In genomic region chrX:119990409-119990994, GRCh38 we compare ENCODE assay signal across 10 cellular contexts. TPM values are rescaled to one million over a fixed set of nuclear protein-coding genes. Genes with fewer than 3 reads are reported as not detected.
DNase-seq lines count a peak whose midpoint lies in the region; ATAC-seq and TF ChIP-seq lines count a peak whose summit lies in the region.
"Had no signal": no experiment of that assay in that cellular context is flagged by ENCODE, and none has a peak within 500 bp of the region (broad histone marks: within the 10 kb centered on the region; RNA-seq: fewer than 3 reads in every experiment).

No MANE protein-coding gene starts in this region.

- H3K27me3 Mint-ChIP-seq in activated CD4-positive, alpha-beta T cell treated with anti-CD3 and anti-CD28 coated beads, Interleukin-2, amount 10 ng/mL, durations not matched to agents 7 days and 5 days: peaks cover 67% of the 10 kb centered on the region
- H3K27me3 Mint-ChIP-seq in stimulated activated naive B cell treated with anti-CD40 and anti-IgM and Interleukin-4, amounts not matched to agents 10 μg/mL and 1 μg/mL and 100 μg/mL, for 72 hours: peaks cover 37 to 51% of the 10 kb centered on the region in 2 donors

- H3K36me3 Mint-ChIP-seq in activated CD4-positive, alpha-beta T cell treated with anti-CD3 and anti-CD28 coated beads, Interleukin-2, amount 10 ng/mL, durations not matched to agents 7 days and 5 days (ENCODE audit: low read depth): no peaks in the 10 kb centered on the region
- no peaks in the 10 kb centered on the region for H3K36me3 Mint-ChIP-seq in stimulated activated naive B cell treated with anti-CD40 and anti-IgM and Interleukin-4, amounts not matched to agents 10 μg/mL and 1 μg/mL and 100 μg/mL, for 72 hours

- ATAC-seq in SK-N-SH treated with all-trans-retinoic acid at 6 μM for 48 hours (peak; percentile 35), HG03460 (IDR thresholded peaks at IDR 0.05; ENCODE audit: unreplicated experiment) (no peak), GM21515 (IDR thresholded peaks at IDR 0.05; ENCODE audit: unreplicated experiment) (no peak)
- peak; percentile 12 to 14 for ATAC-seq in stimulated activated naive B cell treated with anti-CD40 and anti-IgM and Interleukin-4, amounts not matched to agents 10 μg/mL and 1 μg/mL and 100 μg/mL, for 72 hours (replicated peaks)

- CTCF ChIA-PET in activated CD4-positive, alpha-beta T cell treated with anti-CD3 and anti-CD28 coated beads, Interleukin-2, amount 10 ng/mL, durations not matched to agents 7 days and 5 days (lab: Charles Lee): interaction anchor here (1.9 kb wide), 1 partner anchor 9 kb away, joined by 6 read pairs; no protein-coding TSS in a partner anchor

- POLR2A ChIA-PET in activated CD4-positive, alpha-beta T cell treated with anti-CD3 and anti-CD28 coated beads, Interleukin-2, amount 10 ng/mL, durations not matched to agents 7 days and 5 days (lab: Charles Lee): no interaction called here

- H3K9me3 Mint-ChIP-seq in activated CD4-positive, alpha-beta T cell treated with anti-CD3 and anti-CD28 coated beads, Interleukin-2, amount 10 ng/mL, durations not matched to agents 7 days and 5 days: no peaks in the 10 kb centered on the region
- no peaks in the 10 kb centered on the region for H3K9me3 Mint-ChIP-seq in stimulated activated naive B cell treated with anti-CD40 and anti-IgM and Interleukin-4, amounts not matched to agents 10 μg/mL and 1 μg/mL and 100 μg/mL, for 72 hours

- no peak overlapping the region for H3K27ac Mint-ChIP-seq in activated CD4-positive, alpha-beta T cell treated with anti-CD3 and anti-CD28 coated beads, Interleukin-2, amount 10 ng/mL, durations not matched to agents 7 days and 5 days
- H3K27ac Mint-ChIP-seq in stimulated activated naive B cell treated with anti-CD40 and anti-IgM and Interleukin-4, amounts not matched to agents 10 μg/mL and 1 μg/mL and 100 μg/mL, for 72 hours: peak overlapping the region; percentile 52

- peaks cover 12% of the 10 kb centered on the region for H3K4me1 Mint-ChIP-seq in activated CD4-positive, alpha-beta T cell treated with anti-CD3 and anti-CD28 coated beads, Interleukin-2, amount 10 ng/mL, durations not matched to agents 7 days and 5 days
- H3K4me1 Mint-ChIP-seq in stimulated activated naive B cell treated with anti-CD40 and anti-IgM and Interleukin-4, amounts not matched to agents 10 μg/mL and 1 μg/mL and 100 μg/mL, for 72 hours: peaks cover 10 to 25% of the 10 kb centered on the region in 2 donors

- no peak for DNase-seq in activated CD4-positive, alpha-beta T cell treated with anti-CD3 and anti-CD28 coated beads, Interleukin-2, amount 10 ng/mL, durations not matched to agents 7 days and 5 days
- no peak for DNase-seq in activated CD4-positive, alpha-beta T cell treated with anti-CD3 and anti-CD28 coated beads, Interleukin-2, amount 50 U/mL, for 1 hour
- DNase-seq in stimulated activated naive B cell treated with anti-CD40 and anti-IgM and Interleukin-4, amounts not matched to agents 10 μg/mL and 1 μg/mL and 100 μg/mL, for 72 hours: no peak
- no peak for DNase-seq in superior temporal gyrus (ENCODE audit: extremely low spot score)
- DNase-seq: DMS153; stimulated activated CD4-positive, alpha-beta T cell treated with anti-CD3 and anti-CD28 coated beads, Interleukin-4, amount 100 ng/mL, for 1 hour had no signal

- H3K4me3 ChIP-seq in iPS-11a (ENCODE audit: low read depth, low read length): peak overlapping the region; percentile 35

- peak overlapping the region; percentile 51 for H3K4me3 Mint-ChIP-seq in activated CD4-positive, alpha-beta T cell treated with anti-CD3 and anti-CD28 coated beads, Interleukin-2, amount 10 ng/mL, durations not matched to agents 7 days and 5 days
- H3K4me3 Mint-ChIP-seq in stimulated activated naive B cell treated with anti-CD40 and anti-IgM and Interleukin-4, amounts not matched to agents 10 μg/mL and 1 μg/mL and 100 μg/mL, for 72 hours: peak overlapping the region; percentile 76 to 84

TF ChIP-seq in SK-N-SH treated with all-trans-retinoic acid at 6 μM for 48 hours, 23 proteins besides CTCF, POLR2A, EP300 and RAD21 (continues in another document):
- TF ChIP-seq BACH2 (CRISPR knock-in tag; IDR thresholded peaks at IDR 0.05; ENCODE audit: borderline replicate concordance): no peak
- TF ChIP-seq ZFP30 (CRISPR knock-in tag; IDR thresholded peaks at IDR 0.05): no peak
- no peak for TF ChIP-seq SNAI2 (CRISPR knock-in tag; IDR thresholded peaks at IDR 0.05)
- no peak for TF ChIP-seq TSHZ2 (CRISPR knock-in tag; IDR thresholded peaks at IDR 0.05)
- no peak for TF ChIP-seq ARNTL (CRISPR knock-in tag; IDR thresholded peaks at IDR 0.05; ENCODE audit: borderline replicate concordance, low read depth)
- no peak for TF ChIP-seq CREB5 (CRISPR knock-in tag; IDR thresholded peaks at IDR 0.05; ENCODE audit: low read depth)
- no peak for TF ChIP-seq ISL1 (CRISPR knock-in tag; IDR thresholded peaks at IDR 0.05)
- TF ChIP-seq TOX (CRISPR knock-in tag; IDR thresholded peaks at IDR 0.05; ENCODE audit: borderline replicate concordance): no peak
- TF ChIP-seq POU6F1 (CRISPR knock-in tag; IDR thresholded peaks at IDR 0.05; ENCODE audit: borderline replicate concordance, low read depth): no peak
- no peak for TF ChIP-seq CSDC2 (CRISPR knock-in tag; IDR thresholded peaks at IDR 0.05)
- TF ChIP-seq PPARA (CRISPR knock-in tag; IDR thresholded peaks at IDR 0.05; ENCODE audit: borderline replicate concordance): no peak
- TF ChIP-seq CSRNP3 (CRISPR knock-in tag; IDR thresholded peaks at IDR 0.05): no peak

RNA-seq across cellular contexts. Expression of gene NKAP, which starts 47.0 kb away (rescaled TPM):
- 1 to 10 TPM; 7.3 to 8.4 TPM for total RNA-seq in activated CD4-positive, alpha-beta T cell treated with anti-CD3 and anti-CD28 coated beads, Interleukin-2, amount 10 ng/mL, durations not matched to agents 7 days and 5 days

Comparison
In these comparisons a context has a peak if more than half of its experiments do, and no peak if none do; other contexts are left out.
1. ATAC-seq: peak in SK-N-SH treated with all-trans-retinoic acid at 6 μM for 48 hours (single experiment) and stimulated activated naive B cell treated with anti-CD40 and anti-IgM and Interleukin-4, amounts not matched to agents 10 μg/mL and 1 μg/mL and 100 μg/mL, for 72 hours (2 of 2); none in HG03460 (single experiment) and GM21515 (single experiment).